Comparison of ENCODE assay signal across 2 cellular contexts in genomic region chr3:71303627-71304260, GRCh38.
TF ChIP-seq lines count a peak whose summit lies in the region.

No MANE protein-coding gene starts in this region.

TF ChIP-seq in GM23338, 12 proteins besides CTCF, POLR2A, EP300 and RAD21 (continued from another document):
- TF ChIP-seq REST (IDR thresholded peaks at IDR 0.05; ENCODE audit: unreplicated experiment) (no peak), NANOG (IDR thresholded peaks at IDR 0.05; ENCODE audit: borderline replicate concordance) (no peak), ZNF114 (CRISPR knock-in tag; IDR thresholded peaks at IDR 0.05) (no peak), ZNF462 (CRISPR knock-in tag; IDR thresholded peaks at IDR 0.05) (no peak), CREB1 (CRISPR knock-in tag; IDR thresholded peaks at IDR 0.05; ENCODE audit: low read depth) (no peak), EZH2phosphoT487 (IDR thresholded peaks at IDR 0.05; ENCODE audit: unreplicated experiment) (no peak), EZH2 (IDR thresholded peaks at IDR 0.05; ENCODE audit: low read depth, unreplicated experiment) (no peak), JUNB (IDR thresholded peaks at IDR 0.05; ENCODE audit: unreplicated experiment) (no peak), ZNF331 (CRISPR knock-in tag; IDR thresholded peaks at IDR 0.05; ENCODE audit: low read depth) (no peak)

TF ChIP-seq in WTC11, 78 proteins besides CTCF, POLR2A, EP300 and RAD21 (continued from another document):
- TF ChIP-seq ZNF219 (CRISPR knock-in tag; IDR thresholded peaks at IDR 0.05; ENCODE audit: borderline replicate concordance) (no peak), USF2 (CRISPR knock-in tag; IDR thresholded peaks at IDR 0.05) (peak; percentile 46), ZNF416 (CRISPR knock-in tag; IDR thresholded peaks at IDR 0.05) (no peak), ZNF138 (CRISPR knock-in tag; conservative IDR thresholded peaks at IDR 0.05) (no peak), SP1 (CRISPR knock-in tag; conservative IDR thresholded peaks at IDR 0.05) (no peak), AR (CRISPR knock-in tag; IDR thresholded peaks at IDR 0.05) (no peak), PREB (CRISPR knock-in tag; IDR thresholded peaks at IDR 0.05; ENCODE audit: borderline replicate concordance) (no peak), ZNF512 (CRISPR knock-in tag; IDR thresholded peaks at IDR 0.05; ENCODE audit: borderline replicate concordance) (peak; percentile 75; the same call in 1 of the 2 replicates), ZNF263 (CRISPR knock-in tag; IDR thresholded peaks at IDR 0.05; ENCODE audit: low read depth) (no peak), ZNF121 (CRISPR knock-in tag; IDR thresholded peaks at IDR 0.05) (no peak), STAT6 (CRISPR knock-in tag; conservative IDR thresholded peaks at IDR 0.05; ENCODE audit: low read depth) (no peak), ZBTB43 (CRISPR knock-in tag; IDR thresholded peaks at IDR 0.05) (no peak), ZNF423 (CRISPR knock-in tag; IDR thresholded peaks at IDR 0.05) (no peak), ZMAT4 (CRISPR knock-in tag; IDR thresholded peaks at IDR 0.05) (no peak)
